36 cellular contexts compared by ENCODE assay signal in the genomic region with DNA sequence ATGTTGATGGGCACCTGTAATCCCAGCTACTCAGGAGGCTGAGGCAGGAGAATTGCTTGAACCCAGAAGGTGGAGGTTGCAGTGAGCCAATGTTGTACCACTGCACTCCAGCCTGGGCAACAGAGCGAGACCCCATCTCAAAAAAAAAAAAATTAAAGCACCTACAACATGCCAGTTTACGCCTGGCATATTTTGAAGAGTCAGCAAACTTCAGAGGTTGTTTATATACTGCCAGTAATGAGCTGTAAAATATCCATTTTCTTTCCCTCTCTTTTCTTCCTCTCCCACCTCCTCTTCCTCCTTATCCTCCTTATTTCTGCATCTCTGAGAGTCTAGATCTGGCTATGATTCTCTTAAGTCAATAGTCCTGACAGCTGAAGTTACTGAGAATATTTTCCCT.
"Had no signal": no experiment of that assay in that cellular context is flagged by ENCODE, and none has a peak within 500 bp of the region (broad histone marks: within the 10 kb centered on the region; RNA-seq: fewer than 3 reads in every experiment).

No MANE protein-coding gene starts in this region.

- H3K27me3 ChIP-seq: MG63 had no signal

- DNase-seq: Karpas-422, Kasumi-1, MG63, MM.1S, MV-4-11, NCI-H1048, NCI-H1092, NCI-H1092 treated with DMSO at 0.1 percent for 48 hours, NCI-H1105, NCI-H1105 treated with DMSO at 0.1 percent for 48 hours, NCI-H1417, NCI-H1417 treated with DMSO at 0.1 percent for 48 hours, NCI-H1436, NCI-H1436 treated with DMSO at 0.1 percent for 48 hours, NCI-H146, NCI-H1694, NCI-H1694 treated with DMSO at 0.1 percent for 48 hours, NCI-H187, NCI-H187 treated with DMSO at 0.1 percent for 48 hours, NCI-H1930, NCI-H2029, NCI-H2029 treated with DMSO at 0.1 percent for 48 hours, NCI-H2081, NCI-H2081 treated with DMSO at 0.1 percent for 48 hours, NCI-H2107, NCI-H2171, NCI-H2171 treated with DMSO at 0.1 percent for 48 hours, NCI-H2227 treated with DMSO at 0.1 percent for 48 hours, NCI-H226, NCI-H345, NCI-H446, NCI-H446 treated with DMSO at 0.1 percent for 48 hours, NCI-H510A, NCI-H510A treated with DMSO at 0.1 percent for 48 hours, NCI-H524, NCI-H524 treated with DMSO at 0.1 percent for 48 hours had no signal

- H3K36me3 ChIP-seq: MG63 had no signal

- H3K4me3 ChIP-seq: MG63 had no signal

- H3K9me3 ChIP-seq: MG63 had no signal
